In the genomic region with DNA sequence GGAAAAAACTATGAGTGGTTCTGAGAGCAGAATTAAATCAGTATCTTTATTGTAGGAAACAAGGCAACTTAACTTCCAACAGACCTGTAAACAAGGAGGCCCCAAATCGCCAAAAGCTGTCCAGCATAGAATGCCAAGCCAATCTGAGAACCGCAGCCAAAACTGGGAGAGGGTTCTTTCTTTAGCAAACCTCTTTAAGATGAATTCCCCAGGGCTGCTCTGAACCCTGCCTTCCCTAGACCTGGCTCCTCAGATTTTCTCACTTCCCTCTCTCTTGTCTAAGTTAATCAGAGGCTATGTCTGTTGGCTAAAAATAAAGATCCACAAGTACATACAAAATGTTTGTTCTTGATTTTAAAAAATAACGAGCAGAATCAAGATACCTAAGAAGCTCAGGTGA, we compare ENCODE assay signal across 2 cellular contexts.
TF ChIP-seq lines count a peak whose summit lies in the region.

No MANE protein-coding gene starts in this region.

TF ChIP-seq in GM23338, 12 proteins besides CTCF, POLR2A, EP300 and RAD21:
- TF ChIP-seq, protein P1, sequence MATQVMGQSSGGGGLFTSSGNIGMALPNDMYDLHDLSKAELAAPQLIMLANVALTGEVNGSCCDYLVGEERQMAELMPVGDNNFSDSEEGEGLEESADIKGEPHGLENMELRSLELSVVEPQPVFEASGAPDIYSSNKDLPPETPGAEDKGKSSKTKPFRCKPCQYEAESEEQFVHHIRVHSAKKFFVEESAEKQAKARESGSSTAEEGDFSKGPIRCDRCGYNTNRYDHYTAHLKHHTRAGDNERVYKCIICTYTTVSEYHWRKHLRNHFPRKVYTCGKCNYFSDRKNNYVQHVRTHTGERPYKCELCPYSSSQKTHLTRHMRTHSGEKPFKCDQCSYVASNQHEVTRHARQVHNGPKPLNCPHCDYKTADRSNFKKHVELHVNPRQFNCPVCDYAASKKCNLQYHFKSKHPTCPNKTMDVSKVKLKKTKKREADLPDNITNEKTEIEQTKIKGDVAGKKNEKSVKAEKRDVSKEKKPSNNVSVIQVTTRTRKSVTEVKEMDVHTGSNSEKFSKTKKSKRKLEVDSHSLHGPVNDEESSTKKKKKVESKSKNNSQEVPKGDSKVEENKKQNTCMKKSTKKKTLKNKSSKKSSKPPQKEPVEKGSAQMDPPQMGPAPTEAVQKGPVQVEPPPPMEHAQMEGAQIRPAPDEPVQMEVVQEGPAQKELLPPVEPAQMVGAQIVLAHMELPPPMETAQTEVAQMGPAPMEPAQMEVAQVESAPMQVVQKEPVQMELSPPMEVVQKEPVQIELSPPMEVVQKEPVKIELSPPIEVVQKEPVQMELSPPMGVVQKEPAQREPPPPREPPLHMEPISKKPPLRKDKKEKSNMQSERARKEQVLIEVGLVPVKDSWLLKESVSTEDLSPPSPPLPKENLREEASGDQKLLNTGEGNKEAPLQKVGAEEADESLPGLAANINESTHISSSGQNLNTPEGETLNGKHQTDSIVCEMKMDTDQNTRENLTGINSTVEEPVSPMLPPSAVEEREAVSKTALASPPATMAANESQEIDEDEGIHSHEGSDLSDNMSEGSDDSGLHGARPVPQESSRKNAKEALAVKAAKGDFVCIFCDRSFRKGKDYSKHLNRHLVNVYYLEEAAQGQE (IDR thresholded peaks at IDR 0.05; ENCODE audit: unreplicated experiment) = no peak
- TF ChIP-seq POLR2AphosphoS5 (IDR thresholded peaks at IDR 0.05; ENCODE audit: low read depth) = no peak
- TF ChIP-seq, protein P2, sequence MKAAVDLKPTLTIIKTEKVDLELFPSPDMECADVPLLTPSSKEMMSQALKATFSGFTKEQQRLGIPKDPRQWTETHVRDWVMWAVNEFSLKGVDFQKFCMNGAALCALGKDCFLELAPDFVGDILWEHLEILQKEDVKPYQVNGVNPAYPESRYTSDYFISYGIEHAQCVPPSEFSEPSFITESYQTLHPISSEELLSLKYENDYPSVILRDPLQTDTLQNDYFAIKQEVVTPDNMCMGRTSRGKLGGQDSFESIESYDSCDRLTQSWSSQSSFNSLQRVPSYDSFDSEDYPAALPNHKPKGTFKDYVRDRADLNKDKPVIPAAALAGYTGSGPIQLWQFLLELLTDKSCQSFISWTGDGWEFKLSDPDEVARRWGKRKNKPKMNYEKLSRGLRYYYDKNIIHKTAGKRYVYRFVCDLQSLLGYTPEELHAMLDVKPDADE (IDR thresholded peaks at IDR 0.05) = no peak

TF ChIP-seq in GM12878, 131 proteins besides CTCF, POLR2A, EP300 and RAD21 (continued from another document):
- no peak for TF ChIP-seq NKRF (conservative IDR thresholded peaks at IDR 0.05)
- TF ChIP-seq IKZF1 (conservative IDR thresholded peaks at IDR 0.05) = peak; percentile 38
- TF ChIP-seq MEF2B (IDR thresholded peaks at IDR 0.05; ENCODE audit: partially characterized antibody, poor library complexity, severe bottlenecking) = peak; percentile 44
- peak; percentile 62 for TF ChIP-seq SPI1 (IDR thresholded peaks at IDR 0.05; ENCODE audit: borderline replicate concordance, insufficient read depth, low read depth, low read length)
- no peak for TF ChIP-seq ZSCAN29 (IDR thresholded peaks at IDR 0.05)
- peak in 1 of 2 experiments; percentile 50; a peak in 1 of 4 replicates for TF ChIP-seq IKZF2 (IDR thresholded peaks at IDR 0.05)
- no peak for TF ChIP-seq PML (IDR thresholded peaks at IDR 0.05; ENCODE audit: low read length)
- peak; percentile 53 for TF ChIP-seq EED (IDR thresholded peaks at IDR 0.05; ENCODE audit: low read depth)
